ENCODE assay signal across 10 cellular contexts in the genomic region with DNA sequence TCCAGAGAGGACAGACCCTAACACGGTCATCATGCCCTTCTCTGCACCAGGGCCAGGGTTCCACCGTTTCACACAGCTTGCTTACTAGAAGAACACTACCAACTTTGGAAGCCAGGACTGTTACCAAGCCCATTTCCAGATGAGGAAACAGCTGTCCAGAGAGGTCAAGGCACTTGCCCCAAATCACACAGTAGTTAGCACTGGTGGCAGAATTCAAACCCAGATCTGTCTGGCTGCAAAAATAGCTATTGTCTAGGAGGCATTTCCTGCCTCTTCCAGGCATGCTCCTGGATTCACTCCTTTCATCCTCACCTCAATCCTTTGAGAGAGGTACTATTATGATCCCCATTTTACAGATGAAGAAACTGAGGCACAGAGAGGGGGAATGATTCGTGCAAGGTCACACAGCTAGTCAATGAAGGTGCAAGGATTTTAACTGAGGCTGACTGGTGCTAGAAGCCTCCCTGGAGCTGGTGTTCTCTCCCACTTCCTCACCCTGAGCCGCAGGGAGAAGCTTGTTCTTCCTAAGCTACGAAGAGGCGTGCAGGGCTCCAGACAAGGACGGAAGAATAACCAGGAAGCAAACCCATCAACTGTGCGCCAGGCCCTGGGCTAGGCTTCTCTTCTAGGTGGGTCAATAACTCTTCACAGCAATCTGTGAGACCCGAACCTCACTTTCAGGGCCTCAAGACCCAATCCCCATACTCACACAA. TPM values are rescaled to one million over a fixed set of nuclear protein-coding genes. Genes with fewer than 3 reads are reported as not detected.
A peak's percentile ranks its signal among the peaks of the same experiment; 100 is the strongest.
DNase-seq lines count a peak whose midpoint lies in the region; ATAC-seq and TF ChIP-seq lines count a peak whose summit lies in the region.
"Had no signal": no experiment of that assay in that cellular context is flagged by ENCODE, and none has a peak within 500 bp of the region (broad histone marks: within the 10 kb centered on the region; RNA-seq: fewer than 3 reads in every experiment).

No MANE protein-coding gene starts in this region.

- CTCF ChIA-PET in PC-9 (lab: Charles Lee): interaction anchor here (0.6 to 1.2 kb wide), 2 partner anchors 39 to 168 kb away, joined by 4 to 5 read pairs; no protein-coding TSS in a partner anchor

- H3K4me3 ChIP-seq in PC-9 (no peak overlapping the region), stomach (peak overlapping the region; percentile 23 to 46 (median 45)), testis (no peak overlapping the region)

- TF ChIP-seq CTCF in PC-9 (conservative IDR thresholded peaks at IDR 0.05) (no peak), endothelial cell (IDR thresholded peaks at IDR 0.05; ENCODE audit: unreplicated experiment) (no peak), stomach (IDR thresholded peaks at IDR 0.05) (no peak), testis (IDR thresholded peaks at IDR 0.05) (no peak)

- no peaks in the 10 kb centered on the region for H3K9me3 ChIP-seq in PC-9 (ENCODE audit: insufficient read depth, low read depth)
- H3K9me3 ChIP-seq in stomach: no peaks in the 10 kb centered on the region
- H3K9me3 ChIP-seq in testis: no peaks in the 10 kb centered on the region
- H3K9me3 ChIP-seq: prostate gland had no signal

- no peaks in the 10 kb centered on the region for H3K9me2 ChIP-seq in PC-9 (ENCODE audit: insufficient read depth)

- H3K4me2 ChIP-seq in PC-9: peak overlapping the region; percentile 69

- H3K27me3 ChIP-seq in PC-9 (ENCODE audit: insufficient read depth, low read depth) (no peaks in the 10 kb centered on the region), stomach (peaks cover 0 to 15% (median 0%) of the 10 kb centered on the region in 3 donors), testis (no peaks in the 10 kb centered on the region)

- POLR2A ChIA-PET in PC-9 (lab: Charles Lee; ENCODE audit: unreplicated experiment): no interaction called here

- H2AFZ ChIP-seq in PC-9: no peak overlapping the region

- H3F3A ChIP-seq in PC-9 (ENCODE audit: insufficient read depth, low read depth): peaks cover 27% of the 10 kb centered on the region

- TF ChIP-seq POLR2A in stomach (IDR thresholded peaks at IDR 0.05): no peak
- no peak for TF ChIP-seq POLR2A in testis (IDR thresholded peaks at IDR 0.05)

- H3K79me2 ChIP-seq in PC-9 (ENCODE audit: low read depth): no peaks in the 10 kb centered on the region

- H4K20me1 ChIP-seq in PC-9 (ENCODE audit: insufficient read depth): no peaks in the 10 kb centered on the region

- peak overlapping the region; percentile 97 for H3K27ac Mint-ChIP-seq in activated CD4-positive, alpha-beta T cell treated with anti-CD3 and anti-CD28 coated beads, Interleukin-2, amount 10 ng/mL, durations not matched to agents 24 days and 14 days
- peak overlapping the region; percentile 30 for H3K27ac Mint-ChIP-seq in endothelial cell (ENCODE audit: unreplicated experiment)

- no peak for DNase-seq in activated CD4-positive, alpha-beta T cell treated with anti-CD3 and anti-CD28 coated beads, Interleukin-2, amount 10 ng/mL, durations not matched to agents 24 days and 14 days
- no peak for DNase-seq in activated CD4-positive, alpha-beta T cell treated with anti-CD3 and anti-CD28 coated beads for 48 hours
- no peak for DNase-seq in PC-9
- no peak for DNase-seq in endothelial cell (ENCODE audit: low spot score)
- no peak for DNase-seq in stomach
- DNase-seq in testis: no peak

- H3K36me3 Mint-ChIP-seq in activated CD4-positive, alpha-beta T cell treated with anti-CD3 and anti-CD28 coated beads, Interleukin-2, amount 10 ng/mL, durations not matched to agents 24 days and 14 days (ENCODE audit: low read depth): peaks cover 28% of the 10 kb centered on the region
- peaks cover 6% of the 10 kb centered on the region for H3K36me3 Mint-ChIP-seq in endothelial cell (ENCODE audit: low read depth, unreplicated experiment)

- WGBS in stomach, 5 donors: 78 to 85% (median 81%) methylated on average over 8 to 9 of the region's 9 CpGs
- WGBS in testis, 2 donors: 89 to 94% methylated on average over 6 to 9 of the region's 9 CpGs

- no peaks in the 10 kb centered on the region for H3K27me3 Mint-ChIP-seq in activated CD4-positive, alpha-beta T cell treated with anti-CD3 and anti-CD28 coated beads, Interleukin-2, amount 10 ng/mL, durations not matched to agents 24 days and 14 days
- H3K27me3 Mint-ChIP-seq in endothelial cell (ENCODE audit: unreplicated experiment): peaks cover 10% of the 10 kb centered on the region

- intact Hi-C loops in activated CD4-positive, alpha-beta T cell treated with anti-CD3 and anti-CD28 coated beads, Interleukin-2, amount 10 ng/mL, durations not matched to agents 24 days and 14 days (cut with micrococcal nuclease): loop anchor here (1.0 to 2.0 kb wide), 3 partner anchors 7 to 13 kb away; no protein-coding TSS in a partner anchor
- intact Hi-C loops in PC-9 (cut with micrococcal nuclease; ENCODE audit: unreplicated experiment): loop anchor here (2.0 kb wide), 1 partner anchor 39 kb away; no protein-coding TSS in a partner anchor
- intact Hi-C loops in stomach (cut with DNase I; ENCODE audit: low total_unique reads): no loop called here
- intact Hi-C loops in testis (cut with DNase I; ENCODE audit: low total_unique reads): no loop called here

- H3K4me1 Mint-ChIP-seq in activated CD4-positive, alpha-beta T cell treated with anti-CD3 and anti-CD28 coated beads, Interleukin-2, amount 10 ng/mL, durations not matched to agents 24 days and 14 days: peaks cover 83% of the 10 kb centered on the region
- peaks cover 49% of the 10 kb centered on the region for H3K4me1 Mint-ChIP-seq in endothelial cell (ENCODE audit: unreplicated experiment)

- no TSS peak for BruUV-seq in PC-9 (replicated peaks; lab: Mats Ljungman, UMichigan)

- H3K9me3 Mint-ChIP-seq in activated CD4-positive, alpha-beta T cell treated with anti-CD3 and anti-CD28 coated beads, Interleukin-2, amount 10 ng/mL, durations not matched to agents 24 days and 14 days: no peaks in the 10 kb centered on the region
- H3K9me3 Mint-ChIP-seq in endothelial cell (ENCODE audit: unreplicated experiment): no peaks in the 10 kb centered on the region

- no peaks in the 10 kb centered on the region for H3K36me3 ChIP-seq in PC-9 (ENCODE audit: low read depth)
- no peaks in the 10 kb centered on the region for H3K36me3 ChIP-seq in stomach
- H3K36me3 ChIP-seq in testis (ENCODE audit: low read depth, missing control alignments): no peaks in the 10 kb centered on the region
- H3K36me3 ChIP-seq: prostate gland had no signal

- no peak for TF ChIP-seq EP300 in stomach (IDR thresholded peaks at IDR 0.05)

- peaks cover 51% of the 10 kb centered on the region for H3K4me1 ChIP-seq in PC-9 (replicated peaks; ENCODE audit: insufficient read depth)
- peaks cover 0 to 25% (median 15%) of the 10 kb centered on the region in 4 donors for H3K4me1 ChIP-seq in stomach
- H3K4me1 ChIP-seq in testis: peaks cover 10% of the 10 kb centered on the region
- H3K4me1 ChIP-seq: prostate gland had no signal

- peak overlapping the region; percentile 100 for H3K4me3 Mint-ChIP-seq in activated CD4-positive, alpha-beta T cell treated with anti-CD3 and anti-CD28 coated beads, Interleukin-2, amount 10 ng/mL, durations not matched to agents 24 days and 14 days
- no peak overlapping the region for H3K4me3 Mint-ChIP-seq in endothelial cell (ENCODE audit: unreplicated experiment)

- H3K27ac ChIP-seq in PC-9: peak overlapping the region; percentile 75; the same call in 1 of the 2 replicates
- H3K27ac ChIP-seq in stomach: peak overlapping the region in 4 of 5 donors; percentile 74 to 90 (median 86)
- no peak overlapping the region for H3K27ac ChIP-seq in testis

- ATAC-seq in GM19455 (IDR thresholded peaks at IDR 0.05; ENCODE audit: unreplicated experiment): no peak
- no peak for ATAC-seq in GM19328 (IDR thresholded peaks at IDR 0.05; ENCODE audit: unreplicated experiment)

RNA-seq across cellular contexts. Expression of a gene that starts 0.6 kb away (rescaled TPM):
- total RNA-seq in activated CD4-positive, alpha-beta T cell treated with anti-CD3 and anti-CD28 coated beads, Interleukin-2, amount 10 ng/mL, durations not matched to agents 24 days and 14 days: 178 and 179 TPM in 2 replicates
- total RNA-seq in PC-9 (2021) (4.0 and 5.0 TPM in 2 replicates), endothelial cell (ENCODE audit: unreplicated experiment) (80.5 TPM), stomach (10 to 100 TPM in 4 of 5 donors, 1 to 10 TPM in 1; 4.6 to 48.4 (median 29.6) TPM), testis (10 to 100 TPM in 1 of 2 donors, 1 to 10 TPM in 1; 2.0 to 16.3 TPM)
- polyA plus RNA-seq in stomach (10 to 100 TPM; 33.1 to 39.9 (median 37.6) TPM), testis (ENCODE audit: insufficient read depth, low read depth, low replicate concordance) (46.9 TPM)
- total RNA-seq: NCI-H460 had no signal

RNA-seq across cellular contexts. Expression of a gene that starts 34.7 kb away (rescaled TPM):
- total RNA-seq in activated CD4-positive, alpha-beta T cell treated with anti-CD3 and anti-CD28 coated beads, Interleukin-2, amount 10 ng/mL, durations not matched to agents 24 days and 14 days: 0.50 and 0.54 TPM in 2 replicates
- total RNA-seq in PC-9 (2021) (0.37 and 0.50 TPM in 2 replicates), endothelial cell (ENCODE audit: unreplicated experiment) (1.7 TPM), stomach (1 to 10 TPM in 1 of 5 donors, not detected in 4; 1.7 TPM), testis (under 1 TPM; 0.55 to 0.62 TPM)
- polyA plus RNA-seq in stomach (not detected), testis (ENCODE audit: insufficient read depth, low read depth, low replicate concordance) (0.32 TPM)

Comparison
In these comparisons a context has a peak if more than half of its experiments do, and no peak if none do; other contexts are left out.
1. H3K27ac ChIP-seq: peak in PC-9 (single experiment) and stomach (4 of 5); none in testis (0 of 2).
2. H3K4me3 ChIP-seq: peak in stomach (4 of 4); none in PC-9 (single experiment) and testis (0 of 2).
3. intact Hi-C loops: an anchor here in activated CD4-positive, alpha-beta T cell treated with anti-CD3 and anti-CD28 coated beads, Interleukin-2, amount 10 ng/mL, durations not matched to agents 24 days and 14 days (1.0 to 2.0 kb wide) and PC-9 (2.0 kb wide); none called in stomach and testis.